Comparison of ENCODE assay signal across 10 cellular contexts in the genomic region with DNA sequence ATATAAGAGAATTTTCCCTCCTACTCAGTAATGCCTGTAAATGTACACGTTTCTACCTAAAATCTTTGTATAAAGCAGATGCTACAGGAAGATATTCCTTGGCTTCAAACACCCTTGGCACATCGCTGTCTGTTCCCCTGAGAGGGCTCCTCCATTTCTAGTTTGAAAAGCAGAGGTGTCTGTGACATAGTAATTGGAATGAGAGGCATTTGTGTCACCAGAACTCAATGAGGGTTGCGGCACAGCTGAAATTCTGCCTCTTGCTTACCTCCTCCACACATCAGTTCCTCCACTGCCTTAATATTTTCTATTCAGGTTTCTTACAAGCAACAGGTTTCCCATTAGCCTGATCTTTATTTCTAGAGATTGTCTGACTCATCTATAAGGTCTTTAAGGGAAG.
"Had no signal": no experiment of that assay in that cellular context is flagged by ENCODE, and none has a peak within 500 bp of the region (broad histone marks: within the 10 kb centered on the region; RNA-seq: fewer than 3 reads in every experiment).

No MANE protein-coding gene starts in this region.

- H3K4me3 Mint-ChIP-seq: HFFc6 had no signal

- H3K27ac ChIP-seq: GM23248, HL-60 had no signal

- ATAC-seq: HCT116, K562 had no signal

- DNase-seq: GM23248, GOT3, H7, HFFc6, IMR-90, KG1 had no signal

- H3K27ac Mint-ChIP-seq: HFFc6 had no signal

- H3K4me1 ChIP-seq: HAP-1 had no signal

- H3K9ac ChIP-seq: GM23248 had no signal

- H3K4me3 ChIP-seq: GM23248, HAP-1, K562 had no signal

- H3K9me3 ChIP-seq: HAP-1 had no signal

- H3K36me3 ChIP-seq: HAP-1 had no signal

- H2AFZ ChIP-seq: GM23248 had no signal
